ENCODE assay signal across 26 cellular contexts in genomic region chr10:36764823-36765222, GRCh38.
"Had no signal": no experiment of that assay in that cellular context is flagged by ENCODE, and none has a peak within 500 bp of the region (broad histone marks: within the 10 kb centered on the region; RNA-seq: fewer than 3 reads in every experiment).

No MANE protein-coding gene starts in this region.

- H3K27ac Mint-ChIP-seq: memory B cell; natural killer cell; progenitor cell of endocrine pancreas; stimulated activated naive CD8-positive, alpha-beta T cell treated with anti-CD3 and anti-CD28 coated beads, Interleukin-15, amount 100 ng/mL, for 72 hours had no signal

- H3K27me3 ChIP-seq: esophagus muscularis mucosa, foreskin keratinocyte, gastroesophageal sphincter, heart left ventricle, hepatocyte, neutrophil, right lobe of liver, suprapubic skin, vagina had no signal

- H3K4me1 ChIP-seq: foreskin keratinocyte, parathyroid adenoma, right lobe of liver, suprapubic skin, vagina had no signal

- ATAC-seq: foreskin keratinocyte; gastroesophageal sphincter; heart left ventricle; left lobe of liver; natural killer cell; right lobe of liver; stimulated activated naive CD8-positive, alpha-beta T cell treated with anti-CD3 and anti-CD28 coated beads, Interleukin-15, amount 100 ng/mL, for 72 hours had no signal

- H3K9ac ChIP-seq: parathyroid adenoma had no signal

- H3K9me3 Mint-ChIP-seq: memory B cell, natural killer cell had no signal

- DNase-seq: dermis blood vessel endothelial cell; effector memory CD4-positive, alpha-beta T cell; foreskin keratinocyte; heart left ventricle; kidney; natural killer cell; right lobe of liver; small intestine; stimulated activated CD4-positive, alpha-beta T cell treated with anti-CD3 and anti-CD28 coated beads, Interleukin-12 subunit alpha, Interleukin-12 subunit beta, amount 100 ng/mL, for 4 hours; stimulated activated CD4-positive, alpha-beta T cell treated with anti-CD3 and anti-CD28 coated beads, Interleukin-1b, Interleukin-23, amount 100 ng/mL, for 48 hours; stimulated activated CD4-positive, alpha-beta T cell treated with anti-CD3 and anti-CD28 coated beads, Interleukin-4, amount 100 ng/mL, for 1 hour; stimulated activated CD8-positive, alpha-beta memory T cell treated with anti-CD3 and anti-CD28 coated beads, Interleukin-4, amount 100 ng/mL, for 48 hours; stimulated activated naive CD4-positive, alpha-beta T cell; stimulated activated naive CD8-positive, alpha-beta T cell treated with anti-CD3 and anti-CD28 coated beads, Interleukin-15, amount 100 ng/mL, for 72 hours; trophoblast cell had no signal

- H3K27me3 Mint-ChIP-seq: memory B cell; progenitor cell of endocrine pancreas; stimulated activated naive CD8-positive, alpha-beta T cell treated with anti-CD3 and anti-CD28 coated beads, Interleukin-15, amount 100 ng/mL, for 72 hours had no signal

- H3K4me3 Mint-ChIP-seq: memory B cell; natural killer cell; stimulated activated naive CD8-positive, alpha-beta T cell treated with anti-CD3 and anti-CD28 coated beads, Interleukin-15, amount 100 ng/mL, for 72 hours had no signal

- H3K9me3 ChIP-seq: esophagus muscularis mucosa, gastroesophageal sphincter, heart left ventricle, neutrophil, right lobe of liver, suprapubic skin, vagina had no signal

- H3K4me2 ChIP-seq: hepatocyte had no signal

- H2AFZ ChIP-seq: hepatocyte, parathyroid adenoma had no signal

- FAIRE-seq: endothelial cell of umbilical vein, kidney, small intestine had no signal

- H3K4me1 Mint-ChIP-seq: memory B cell; natural killer cell; stimulated activated naive CD8-positive, alpha-beta T cell treated with anti-CD3 and anti-CD28 coated beads, Interleukin-15, amount 100 ng/mL, for 72 hours had no signal

- H3K36me3 Mint-ChIP-seq: memory B cell, natural killer cell had no signal

- H3K79me2 ChIP-seq: hepatocyte, parathyroid adenoma had no signal

- H3K27ac ChIP-seq: esophagus muscularis mucosa, foreskin keratinocyte, gastroesophageal sphincter, heart left ventricle, hepatocyte, neutrophil, parathyroid adenoma, right lobe of liver, suprapubic skin, vagina had no signal
